ENCODE assay signal across 18 cellular contexts in genomic region chr3:5339967-5340535, GRCh38.
A peak's percentile ranks its signal among the peaks of the same experiment; 100 is the strongest.
DNase-seq lines count a peak whose midpoint lies in the region; ATAC-seq and TF ChIP-seq lines count a peak whose summit lies in the region.
"Had no signal": no experiment of that assay in that cellular context is flagged by ENCODE, and none has a peak within 500 bp of the region (broad histone marks: within the 10 kb centered on the region; RNA-seq: fewer than 3 reads in every experiment).

No MANE protein-coding gene starts in this region.

- H2BK15ac ChIP-seq in mesendoderm (replicated peaks; ENCODE audit: low read depth) (no peak overlapping the region), mesenchymal stem cell (ENCODE audit: low read depth, poor library complexity, severe bottlenecking) (no peak overlapping the region)

- H3K14ac ChIP-seq in mesenchymal stem cell (ENCODE audit: low read length in 2 of 2) = no peak overlapping the region

- no peaks in the 10 kb centered on the region for H3K9me3 Mint-ChIP-seq in CD4-positive, alpha-beta T cell
- H3K9me3 Mint-ChIP-seq: CD4-positive, alpha-beta memory T cell had no signal

- TF ChIP-seq EP300 in gastroesophageal sphincter (IDR thresholded peaks at IDR 0.05) = no peak

- H2BK12ac ChIP-seq in mesenchymal stem cell (ENCODE audit: low read length in 2 of 2) = no peak overlapping the region

- no peaks in the 10 kb centered on the region for H3K36me3 ChIP-seq in NT2/D1 (ENCODE audit: insufficient read depth, insufficient read length, low read length)
- no peaks in the 10 kb centered on the region for H3K36me3 ChIP-seq in mesendoderm (ENCODE audit: control insufficient read depth, insufficient read depth, low read length)
- no peaks in the 10 kb centered on the region for H3K36me3 ChIP-seq in mesenchymal stem cell (ENCODE audit: control insufficient read depth in 1 of 2, insufficient read depth in 2 of 2, low read depth in 1 of 2, low read length in 2 of 2)
- no peaks in the 10 kb centered on the region for H3K36me3 ChIP-seq in gastroesophageal sphincter
- H3K36me3 ChIP-seq: BE2C had no signal

- H2BK5ac ChIP-seq in mesendoderm (ENCODE audit: low read length) (no peak overlapping the region), mesenchymal stem cell (ENCODE audit: low read depth, low read length, poor library complexity, severe bottlenecking) (no peak overlapping the region)

- no peaks in the 10 kb centered on the region for H3K36me3 Mint-ChIP-seq in CD4-positive, alpha-beta T cell (ENCODE audit: low read depth)
- H3K36me3 Mint-ChIP-seq: CD4-positive, alpha-beta memory T cell; IgD-negative memory B cell had no signal

- no peaks in the 10 kb centered on the region for H3K79me2 ChIP-seq in mesendoderm (ENCODE audit: control insufficient read depth, insufficient read depth, low read length)

- H4K5ac ChIP-seq in mesendoderm (ENCODE audit: low read length) = no peak overlapping the region

- POLR2A ChIA-PET in CD4-positive, alpha-beta T cell (lab: Charles Lee) = no interaction called here

- no peak overlapping the region for H3K27ac ChIP-seq in mesendoderm (ENCODE audit: low read depth, low read length)
- no peak overlapping the region for H3K27ac ChIP-seq in mesenchymal stem cell (ENCODE audit: low read length, poor library complexity, severe bottlenecking)
- no peak overlapping the region for H3K27ac ChIP-seq in gastroesophageal sphincter
- H3K27ac ChIP-seq in CD4-positive, alpha-beta T cell (ENCODE audit: low read depth, low read length) = no peak overlapping the region

- no peak overlapping the region for H3K4me3 Mint-ChIP-seq in CD4-positive, alpha-beta T cell
- H3K4me3 Mint-ChIP-seq: CD4-positive, alpha-beta memory T cell; IgD-negative memory B cell had no signal

- no peaks in the 10 kb centered on the region for H3K27me3 Mint-ChIP-seq in CD4-positive, alpha-beta T cell
- H3K27me3 Mint-ChIP-seq: IgD-negative memory B cell had no signal

- CTCF ChIA-PET in CD4-positive, alpha-beta T cell (lab: Charles Lee) = no interaction called here

- H3K9me3 ChIP-seq in NT2/D1 (ENCODE audit: insufficient read depth, low read length) (no peaks in the 10 kb centered on the region), mesenchymal stem cell (ENCODE audit: control insufficient read depth, low read length) (no peaks in the 10 kb centered on the region), gastroesophageal sphincter (no peaks in the 10 kb centered on the region)
- H3K9me3 ChIP-seq in CD4-positive, alpha-beta T cell (ENCODE audit: control insufficient read depth, low read length) = no peaks in the 10 kb centered on the region
- H3K9me3 ChIP-seq: BE2C had no signal

- ATAC-seq in HG02840 (IDR thresholded peaks at IDR 0.05; ENCODE audit: low FRiP score, unreplicated experiment) = no peak
- no peak for ATAC-seq in gastroesophageal sphincter
- ATAC-seq in CD4-positive, alpha-beta T cell (ENCODE audit: poor library complexity) = no peak

- no peak for TF ChIP-seq CTCF in gastroesophageal sphincter (IDR thresholded peaks at IDR 0.05)
- TF ChIP-seq CTCF in CD4-positive, alpha-beta T cell (IDR thresholded peaks at IDR 0.05) = no peak

- no peak overlapping the region for H3K18ac ChIP-seq in mesendoderm (ENCODE audit: low read length)
- no peak overlapping the region for H3K18ac ChIP-seq in mesenchymal stem cell (ENCODE audit: low read depth in 1 of 2, low read length in 2 of 2)

- no peaks in the 10 kb centered on the region for H3K4me1 Mint-ChIP-seq in CD4-positive, alpha-beta T cell (ENCODE audit: low read depth)
- H3K4me1 Mint-ChIP-seq: CD4-positive, alpha-beta memory T cell; IgD-negative memory B cell had no signal

- no peak overlapping the region for H2AK5ac ChIP-seq in mesendoderm (ENCODE audit: low read length)
- no peak overlapping the region for H2AK5ac ChIP-seq in mesenchymal stem cell (ENCODE audit: low read length, severe bottlenecking)

- no CpG with 5 or more reads among the region's 8 CpGs for WGBS in mesendoderm (ENCODE audit: extremely low coverage, insufficient coverage, low lambda C conversion rate)
- 91% methylated on average over 8 of the region's 8 CpGs for WGBS in mesenchymal stem cell
- 63 to 88% methylated on average over 1 to 6 of the region's 8 CpGs for WGBS in gastroesophageal sphincter (ENCODE audit: low coverage in 1 of 2), 2 donors

- H4K91ac ChIP-seq in mesenchymal stem cell (ENCODE audit: low read length) = no peak overlapping the region

- H2BK120ac ChIP-seq in mesendoderm (ENCODE audit: low read depth, low read length) (no peak overlapping the region), mesenchymal stem cell (ENCODE audit: low read depth, low read length) (no peak overlapping the region)

- intact Hi-C loops in CD4-positive, alpha-beta T cell (cut with DNase I, micrococcal nuclease) = no loop called here

- H3K79me1 ChIP-seq in mesendoderm (ENCODE audit: low read length) (no peaks in the 10 kb centered on the region), mesenchymal stem cell (replicated peaks; ENCODE audit: low read length, poor library complexity, severe bottlenecking) (no peaks in the 10 kb centered on the region)

- H3K27me3 ChIP-seq in NT2/D1 (ENCODE audit: insufficient read depth, insufficient read length) = no peaks in the 10 kb centered on the region
- no peaks in the 10 kb centered on the region for H3K27me3 ChIP-seq in mesendoderm (ENCODE audit: insufficient read depth, low read length, poor library complexity)
- no peaks in the 10 kb centered on the region for H3K27me3 ChIP-seq in mesenchymal stem cell (ENCODE audit: control insufficient read depth in 1 of 2, insufficient read depth in 1 of 2, low read length in 2 of 2)
- H3K27me3 ChIP-seq in gastroesophageal sphincter = no peaks in the 10 kb centered on the region
- H3K27me3 ChIP-seq in CD4-positive, alpha-beta T cell (ENCODE audit: control insufficient read depth, insufficient read depth, low read length) = no peaks in the 10 kb centered on the region
- H3K27me3 ChIP-seq: BE2C had no signal

- no peak overlapping the region for H3K9ac ChIP-seq in NT2/D1 (ENCODE audit: insufficient read length, low read depth)
- no peak overlapping the region for H3K9ac ChIP-seq in mesendoderm (ENCODE audit: low read length)
- H3K9ac ChIP-seq in mesenchymal stem cell (ENCODE audit: low read length) = no peak overlapping the region

- H3K23ac ChIP-seq in mesendoderm (ENCODE audit: low read length) (no peak overlapping the region), mesenchymal stem cell (ENCODE audit: low read length in 2 of 2) (no peak overlapping the region)

- H3K4ac ChIP-seq in mesendoderm (ENCODE audit: low read depth, low read length) (no peak overlapping the region), mesenchymal stem cell (ENCODE audit: low read depth in 1 of 2, low read length in 2 of 2) (no peak overlapping the region)

- H3K4me1 ChIP-seq in NT2/D1 (ENCODE audit: insufficient read depth, insufficient read length) (no peaks in the 10 kb centered on the region), mesendoderm (ENCODE audit: control insufficient read depth, low read depth, low read length) (no peaks in the 10 kb centered on the region), mesenchymal stem cell (ENCODE audit: control insufficient read depth, insufficient read depth, low read depth, low read length) (no peaks in the 10 kb centered on the region), gastroesophageal sphincter (no peaks in the 10 kb centered on the region)
- H3K4me1 ChIP-seq: BE2C had no signal

- H3K4me2 ChIP-seq in mesendoderm (ENCODE audit: low read length) = no peak overlapping the region
- no peak overlapping the region for H3K4me2 ChIP-seq in mesenchymal stem cell (ENCODE audit: low read length, poor library complexity, severe bottlenecking)

- TF ChIP-seq POLR2A in gastroesophageal sphincter (IDR thresholded peaks at IDR 0.05) = no peak

- H4K8ac ChIP-seq in mesendoderm (ENCODE audit: low read depth, low read length) (no peak overlapping the region), mesenchymal stem cell (ENCODE audit: low read length) (no peak overlapping the region)

- no peak overlapping the region for H3K27ac Mint-ChIP-seq in CD4-positive, alpha-beta T cell
- H3K27ac Mint-ChIP-seq: CD4-positive, alpha-beta memory T cell had no signal

- H2AFZ ChIP-seq in mesenchymal stem cell (ENCODE audit: low read depth, low read length) = no peak overlapping the region

- DNase-seq in COLO668 (lab: John Stamatoyannopoulos, UW; ENCODE audit: unreplicated experiment) (peak; percentile 51), DMS79 treated with DMSO at 0.1 percent for 48 hours (lab: John Stamatoyannopoulos, UW) (peak; percentile 46), NT2/D1 (ENCODE audit: low read depth, low spot score) (peak; percentile 54), mesendoderm (peak; percentile 77), mesenchymal stem cell (no peak)
- no peak for DNase-seq in CD4-positive, alpha-beta T cell
- DNase-seq: BE2C; Calu3; CD4-positive, alpha-beta memory T cell; DND-41; Karpas-422; NCI-H1092; NCI-H146; NCI-H774; Right ventricle myocardium superior had no signal

- no peak overlapping the region for H3K56ac ChIP-seq in mesendoderm (ENCODE audit: low read length)

- H3K4me3 ChIP-seq in NT2/D1 (ENCODE audit: insufficient read length, low read depth) (no peak overlapping the region), mesendoderm (ENCODE audit: low read length) (no peak overlapping the region), mesenchymal stem cell (ENCODE audit: insufficient read depth in 1 of 2, low read depth in 1 of 2, low read length in 2 of 2) (no peak overlapping the region), gastroesophageal sphincter (no peak overlapping the region)

Comparison
In these comparisons a context has a peak if more than half of its experiments do, and no peak if none do; other contexts are left out.
1. DNase-seq: peak in COLO668 (single experiment), DMS79 treated with DMSO at 0.1 percent for 48 hours (single experiment), NT2/D1 (single experiment) and mesendoderm (single experiment); none in mesenchymal stem cell (single experiment) and CD4-positive, alpha-beta T cell (0 of 10).